In genomic region chr1:172724746-172725613, GRCh38 we compare ENCODE assay signal across 10 cellular contexts.
DNase-seq lines count a peak whose midpoint lies in the region; ATAC-seq and TF ChIP-seq lines count a peak whose summit lies in the region.
"Had no signal": no experiment of that assay in that cellular context is flagged by ENCODE, and none has a peak within 500 bp of the region (broad histone marks: within the 10 kb centered on the region; RNA-seq: fewer than 3 reads in every experiment).

No MANE protein-coding gene starts in this region.

- H3K9me3 ChIP-seq in T-helper 17 cell (ENCODE audit: control insufficient read depth, low read length, poor library complexity, severe bottlenecking): no peaks in the 10 kb centered on the region
- no peaks in the 10 kb centered on the region for H3K9me3 ChIP-seq in hepatocyte (ENCODE audit: low read depth)

- H3K36me3 Mint-ChIP-seq in T-helper 17 cell (ENCODE audit: low read depth): no peaks in the 10 kb centered on the region
- no peaks in the 10 kb centered on the region for H3K36me3 Mint-ChIP-seq in progenitor cell of endocrine pancreas (ENCODE audit: insufficient read depth)

- peak; percentile 57 for DNase-seq in GM12864 (ENCODE audit: low read depth)
- DNase-seq in T-helper 17 cell: no peak
- no peak for DNase-seq in progenitor cell of endocrine pancreas (ENCODE audit: low spot score, unreplicated experiment)
- no peak for DNase-seq in iPS-NIHi7 (ENCODE audit: extremely low spot score)
- DNase-seq in COR-L47 (lab: John Stamatoyannopoulos, UW): no peak
- DNase-seq in hepatocyte (ENCODE audit: low spot score): no peak
- DNase-seq: stimulated activated CD4-positive, alpha-beta T cell treated with anti-CD3 and anti-CD28 coated beads, Interleukin-2, amount 100 ng/mL, for 24 hours had no signal

- peak overlapping the region; percentile 47 for H3K27ac Mint-ChIP-seq in T-helper 17 cell
- H3K27ac Mint-ChIP-seq in progenitor cell of endocrine pancreas: no peak overlapping the region

- no peaks in the 10 kb centered on the region for H3K79me2 ChIP-seq in hepatocyte

- no peak overlapping the region for H3K27ac ChIP-seq in hepatocyte
- H3K27ac ChIP-seq: BLaER1 treated with 17β-estradiol and CSF1 and Interleukin-3, amounts not matched to agents 10 nM and 100 nM had no signal

- no peak overlapping the region for H3K4me2 ChIP-seq in hepatocyte

- H3K4me3 Mint-ChIP-seq in T-helper 17 cell (peak overlapping the region; percentile 58), progenitor cell of endocrine pancreas (ENCODE audit: low read depth) (no peak overlapping the region)

- no peak overlapping the region for H2AFZ ChIP-seq in hepatocyte

- peaks cover 22% of the 10 kb centered on the region for H3K9me3 Mint-ChIP-seq in progenitor cell of endocrine pancreas (ENCODE audit: low read depth)

- no peaks in the 10 kb centered on the region for H3K27me3 Mint-ChIP-seq in T-helper 17 cell
- H3K27me3 Mint-ChIP-seq in progenitor cell of endocrine pancreas: no peaks in the 10 kb centered on the region

- 94% methylated on average over 2 of the region's 2 CpGs for WGBS in hepatocyte (ENCODE audit: low lambda C conversion rate, missing lambda C conversion rate)

- ATAC-seq in GM21360 (IDR thresholded peaks at IDR 0.05; ENCODE audit: unreplicated experiment): peak; percentile 76
- peak; percentile 72 for ATAC-seq in HG03139 (IDR thresholded peaks at IDR 0.05; ENCODE audit: unreplicated experiment)
- no peak for ATAC-seq in T-helper 17 cell

- no peaks in the 10 kb centered on the region for H3K9me2 ChIP-seq in hepatocyte (replicated peaks; ENCODE audit: insufficient read depth)

- no peaks in the 10 kb centered on the region for H4K20me1 ChIP-seq in hepatocyte (ENCODE audit: insufficient read depth, poor library complexity, severe bottlenecking)
- H4K20me1 ChIP-seq: BLaER1 treated with 17β-estradiol and CSF1 and Interleukin-3, amounts not matched to agents 10 nM and 100 nM had no signal

- H3K4me1 Mint-ChIP-seq in T-helper 17 cell: peaks cover 13% of the 10 kb centered on the region
- H3K4me1 Mint-ChIP-seq in progenitor cell of endocrine pancreas (ENCODE audit: low read depth): no peaks in the 10 kb centered on the region

- H3K36me3 ChIP-seq in hepatocyte (replicated peaks; ENCODE audit: insufficient read depth, low read depth): no peaks in the 10 kb centered on the region
- H3K36me3 ChIP-seq: BLaER1 treated with 17β-estradiol and CSF1 and Interleukin-3, amounts not matched to agents 10 nM and 100 nM had no signal

- TF ChIP-seq CTCF in GM12864 (IDR thresholded peaks at IDR 0.05; ENCODE audit: low read depth, low read length, missing control alignments) (no peak), progenitor cell of endocrine pancreas (IDR thresholded peaks at IDR 0.05; ENCODE audit: unreplicated experiment) (no peak), hepatocyte (IDR thresholded peaks at IDR 0.05; ENCODE audit: poor library complexity) (no peak)

- H3K27me3 ChIP-seq in hepatocyte: no peaks in the 10 kb centered on the region
- H3K27me3 ChIP-seq: BLaER1 treated with 17β-estradiol and CSF1 and Interleukin-3, amounts not matched to agents 10 nM and 100 nM had no signal

- H3K4me3 ChIP-seq in GM12864 (ENCODE audit: low read depth, low read length) (no peak overlapping the region), hepatocyte (no peak overlapping the region)
- H3K4me3 ChIP-seq: BLaER1 treated with 17β-estradiol and CSF1 and Interleukin-3, amounts not matched to agents 10 nM and 100 nM had no signal

- H3K4me1 ChIP-seq in hepatocyte (ENCODE audit: insufficient read depth): peaks cover 10% of the 10 kb centered on the region
